ENCODE assay signal across 9 cellular contexts in genomic region chr1:231724876-231725647, GRCh38.
DNase-seq lines count a peak whose midpoint lies in the region; ATAC-seq and TF ChIP-seq lines count a peak whose summit lies in the region.
"Had no signal": no experiment of that assay in that cellular context is flagged by ENCODE, and none has a peak within 500 bp of the region (broad histone marks: within the 10 kb centered on the region; RNA-seq: fewer than 3 reads in every experiment).

No MANE protein-coding gene starts in this region.

- DNase-seq in A673 (ENCODE audit: low spot score), result peak; percentile 69
- DNase-seq in Daoy (ENCODE audit: low read depth), result peak; percentile 68
- DNase-seq in RPMI8226, result peak; percentile 49
- DNase-seq in fibroblast of gingiva (ENCODE audit: low read depth), result peak; percentile 50
- peak; percentile 25 to 62 for DNase-seq in trophoblast cell
- no peak for DNase-seq in ureter (ENCODE audit: low spot score)
- DNase-seq: left cardiac atrium had no signal

- no TSS peak for BruUV-seq in A673 (replicated peaks; lab: Mats Ljungman, UMichigan)

- H3K18ac ChIP-seq in trophoblast cell (ENCODE audit: low read length), result no peak overlapping the region

- H2AK5ac ChIP-seq in trophoblast cell (ENCODE audit: low read length), result no peak overlapping the region

- H4K12ac ChIP-seq in trophoblast cell (ENCODE audit: low read depth, low read length), result no peak overlapping the region

- ATAC-seq in HG03342 (IDR thresholded peaks at IDR 0.05; ENCODE audit: unreplicated experiment), result peak; percentile 89
- no peak for ATAC-seq in HG02852 (IDR thresholded peaks at IDR 0.05; ENCODE audit: unreplicated experiment)

- no peak overlapping the region for H2BK5ac ChIP-seq in trophoblast cell (ENCODE audit: low read depth, low read length, poor library complexity)

- POLR2A ChIA-PET in A673 (lab: Charles Lee; ENCODE audit: low non-redundant PET), result no interaction called here

- H3K9ac ChIP-seq in trophoblast cell (ENCODE audit: low read length), result no peak overlapping the region

- no peak overlapping the region for H2BK120ac ChIP-seq in trophoblast cell (ENCODE audit: insufficient read depth, low read length, poor library complexity)

- no peak overlapping the region for H3K4me3 ChIP-seq in A673 (ENCODE audit: low read depth, low read length, poor library complexity, severe bottlenecking)
- no peak overlapping the region for H3K4me3 ChIP-seq in trophoblast cell (ENCODE audit: low read depth, low read length)

- peaks cover 2% of the 10 kb centered on the region for H3K79me1 ChIP-seq in trophoblast cell (ENCODE audit: low read length)

- WGBS in trophoblast cell (ENCODE audit: extremely low coverage, insufficient coverage, insufficient read length), result no CpG with 5 or more reads among the region's 13 CpGs

- no peak overlapping the region for H3K4ac ChIP-seq in trophoblast cell (ENCODE audit: low read depth, low read length)

- no peak overlapping the region for H4K91ac ChIP-seq in trophoblast cell (ENCODE audit: low read depth, low read length)

- H3K4me2 ChIP-seq in trophoblast cell (ENCODE audit: low read length), result no peak overlapping the region

- CTCF ChIA-PET in A673 (lab: Charles Lee), result no interaction called here

- no peak overlapping the region for H4K8ac ChIP-seq in trophoblast cell (ENCODE audit: low read depth, low read length)

- no peak overlapping the region for H3K23ac ChIP-seq in trophoblast cell (ENCODE audit: low read length)

- H2BK12ac ChIP-seq in trophoblast cell (ENCODE audit: low read length), result no peak overlapping the region

- H3K27me3 ChIP-seq in A673 (replicated peaks; ENCODE audit: insufficient read depth, low read depth, low read length, poor library complexity) (no peaks in the 10 kb centered on the region), trophoblast cell (ENCODE audit: insufficient read depth, low read length) (no peaks in the 10 kb centered on the region)

- H3K36me3 ChIP-seq in A673 (ENCODE audit: insufficient read depth, low read length, poor library complexity, severe bottlenecking) (no peaks in the 10 kb centered on the region), trophoblast cell (ENCODE audit: control insufficient read depth in 1 of 2, insufficient read depth in 2 of 2, low read length in 2 of 2) (no peaks in the 10 kb centered on the region)

- intact Hi-C loops in A673 (cut with micrococcal nuclease; ENCODE audit: unreplicated experiment), result no loop called here

- no peak overlapping the region for H3K14ac ChIP-seq in trophoblast cell (ENCODE audit: low read length)

- H2AFZ ChIP-seq in trophoblast cell (ENCODE audit: insufficient read depth, low read length, poor library complexity), result no peak overlapping the region

- TF ChIP-seq CTCF in A673 (conservative IDR thresholded peaks at IDR 0.05; ENCODE audit: low read depth, low read length), result peak; percentile 73

- no peaks in the 10 kb centered on the region for H3K79me2 ChIP-seq in trophoblast cell (ENCODE audit: control insufficient read depth, insufficient read depth, low read length, poor library complexity)

- H3K9me3 ChIP-seq in A673 (ENCODE audit: low read depth, low read length, poor library complexity, severe bottlenecking) (no peaks in the 10 kb centered on the region), trophoblast cell (ENCODE audit: insufficient read depth, low read depth, low read length) (no peaks in the 10 kb centered on the region)

- H3K4me1 ChIP-seq in A673 (ENCODE audit: insufficient read depth, low read length, poor library complexity, severe bottlenecking), result no peaks in the 10 kb centered on the region
- H3K4me1 ChIP-seq in trophoblast cell (ENCODE audit: control insufficient read depth in 1 of 2, insufficient read depth in 2 of 2, low read length in 2 of 2), result peaks cover 3% of the 10 kb centered on the region in 2 experiments

- no peak overlapping the region for H3K27ac ChIP-seq in A673 (ENCODE audit: low read depth, low read length, poor library complexity, severe bottlenecking)
- H3K27ac ChIP-seq in trophoblast cell (ENCODE audit: low read depth, low read length), result peak overlapping the region; percentile 9
